In the genomic region with DNA sequence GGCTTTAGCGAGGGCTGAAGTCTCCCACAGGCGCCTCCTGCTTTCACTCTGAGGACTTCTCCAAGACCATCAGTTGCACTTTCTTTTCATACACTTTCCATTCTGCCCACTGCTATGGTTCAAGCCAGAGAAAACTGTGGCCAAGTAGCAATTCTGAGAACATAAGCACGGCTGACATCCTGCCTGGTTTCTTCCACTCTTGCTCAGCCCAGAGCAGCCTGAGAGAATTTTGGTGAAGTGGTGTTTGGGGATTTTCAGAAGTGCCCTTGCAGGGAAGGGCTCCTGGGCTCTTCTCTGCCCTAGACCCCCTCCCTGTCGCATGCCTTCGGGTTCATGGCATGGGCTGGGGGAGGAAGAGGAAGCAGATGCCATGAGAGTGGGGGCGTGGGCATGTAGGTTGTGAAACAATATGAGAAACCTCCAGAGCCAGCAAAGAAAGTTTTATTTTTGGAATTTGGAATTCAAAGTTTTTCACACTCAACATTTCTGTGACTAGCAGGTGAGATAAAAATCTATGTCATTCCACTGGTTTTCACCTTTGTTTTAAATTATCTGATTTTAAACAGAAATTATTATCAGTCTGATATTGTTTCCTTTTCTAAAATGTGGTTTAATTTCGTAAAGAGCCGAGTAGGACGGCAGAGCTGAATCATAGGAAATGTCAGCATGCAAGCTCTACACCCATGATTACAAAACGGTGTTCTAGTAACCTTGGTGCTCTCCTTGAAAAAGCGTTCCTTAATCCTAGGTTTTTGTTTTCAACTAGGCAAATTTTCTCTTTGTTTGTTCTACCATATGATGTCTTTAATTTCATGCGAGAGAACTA, we compare ENCODE assay signal across 9 cellular contexts. TPM values are rescaled to one million over a fixed set of nuclear protein-coding genes. Genes with fewer than 3 reads are reported as not detected.
A peak's percentile ranks its signal among the peaks of the same experiment; 100 is the strongest.
DNase-seq lines count a peak whose midpoint lies in the region; ATAC-seq and TF ChIP-seq lines count a peak whose summit lies in the region.
"Had no signal": no experiment of that assay in that cellular context is flagged by ENCODE, and none has a peak within 500 bp of the region (broad histone marks: within the 10 kb centered on the region; RNA-seq: fewer than 3 reads in every experiment).

No MANE protein-coding gene starts in this region.

- in situ Hi-C loops in transverse colon (cut with MboI; ENCODE audit: low pct_ligation_motif_present in 1 of 4, low pct_unique_long_range_greater_than_20kb in 1 of 4, low sequenced_read_pairs in 3 of 4): no loop called here

- H3K36me3 Mint-ChIP-seq in activated naive CD4-positive, alpha-beta T cell treated with anti-CD3 and anti-CD28 coated beads, Interleukin-2, amount 50 U/mL, for 72 hours: peaks cover 25 to 53% of the 10 kb centered on the region in 2 donors

- no peak for TF ChIP-seq EP300 in transverse colon (IDR thresholded peaks at IDR 0.05; ENCODE audit: low read depth)

- peaks cover 29 to 45% of the 10 kb centered on the region in 2 donors for H3K9me3 Mint-ChIP-seq in activated naive CD4-positive, alpha-beta T cell treated with anti-CD3 and anti-CD28 coated beads, Interleukin-2, amount 50 U/mL, for 72 hours

- H3K27me3 ChIP-seq in neutrophil: no peaks in the 10 kb centered on the region
- H3K27me3 ChIP-seq in transverse colon: no peaks in the 10 kb centered on the region

- peak overlapping the region; percentile 39 to 42 for H3K4me3 ChIP-seq in neutrophil (ENCODE audit: low read depth in 1 of 2, low read length in 1 of 2)
- H3K4me3 ChIP-seq in transverse colon: no peak overlapping the region
- H3K4me3 ChIP-seq: A549 had no signal

- TF ChIP-seq POLR2A in transverse colon (IDR thresholded peaks at IDR 0.05): no peak
- TF ChIP-seq POLR2A in GM18505 (IDR thresholded peaks at IDR 0.05; ENCODE audit: borderline replicate concordance, extremely low read depth, insufficient read depth, insufficient read length): no peak

- peak overlapping the region; percentile 88 to 89 for H3K27ac Mint-ChIP-seq in activated naive CD4-positive, alpha-beta T cell treated with anti-CD3 and anti-CD28 coated beads, Interleukin-2, amount 50 U/mL, for 72 hours

- peak overlapping the region; percentile 92 for H3K27ac ChIP-seq in neutrophil
- H3K27ac ChIP-seq in transverse colon: peak overlapping the region in 2 of 4 donors; percentile 18 to 23
- H3K27ac ChIP-seq: A549 had no signal

- intact Hi-C loops in transverse colon (cut with DNase I; ENCODE audit: low total_unique reads): no loop called here

- H3K4me1 ChIP-seq in neutrophil (ENCODE audit: control insufficient read depth in 1 of 2, insufficient read depth in 1 of 2, low read depth in 1 of 2, low read length in 1 of 2) (peaks cover 66 to 67% of the 10 kb centered on the region in 2 experiments), transverse colon (peaks cover 0 to 4% (median 1%) of the 10 kb centered on the region in 4 donors)

- WGBS in transverse colon (ENCODE audit: low coverage in 1 of 2), 2 donors: 70 to 86% methylated on average over 10 to 12 of the region's 12 CpGs

- H3K9me3 ChIP-seq in neutrophil (no peaks in the 10 kb centered on the region), transverse colon (peaks cover 0 to 3% of the 10 kb centered on the region in 2 donors)

- ATAC-seq in activated naive CD4-positive, alpha-beta T cell treated with anti-CD3 and anti-CD28 coated beads, Interleukin-2, amount 50 U/mL, for 72 hours: peak; percentile 87 to 89
- ATAC-seq in GM18505 (IDR thresholded peaks at IDR 0.05; ENCODE audit: unreplicated experiment): no peak
- ATAC-seq: A549 had no signal

- peak; percentile 15 to 23 for DNase-seq in activated CD4-positive, alpha-beta T cell treated with anti-CD3 and anti-CD28 coated beads for 24 hours (ENCODE audit: low read depth in 2 of 2)
- no peak for DNase-seq in activated CD4-positive, alpha-beta T cell treated with anti-CD3 and anti-CD28 coated beads for 1 hour
- peak; percentile 39 to 61 for DNase-seq in activated naive CD4-positive, alpha-beta T cell treated with anti-CD3 and anti-CD28 coated beads, Interleukin-2, amount 50 U/mL, for 72 hours (ENCODE audit: low spot score in 2 of 2)
- DNase-seq in transverse colon: peak; percentile 17
- no peak for DNase-seq in NCI-H526 (lab: John Stamatoyannopoulos, UW)
- DNase-seq in NCI-H526 treated with DMSO at 0.1 percent for 48 hours (lab: John Stamatoyannopoulos, UW): no peak

- H3K36me3 ChIP-seq in neutrophil (no peaks in the 10 kb centered on the region), transverse colon (no peaks in the 10 kb centered on the region)

- TF ChIP-seq CTCF in neutrophil (IDR thresholded peaks at IDR 0.05): no peak
- TF ChIP-seq CTCF in transverse colon (IDR thresholded peaks at IDR 0.05): no peak

RNA-seq across cellular contexts. Expression of a gene that starts 27.8 kb away (rescaled TPM):
- total RNA-seq in activated naive CD4-positive, alpha-beta T cell treated with anti-CD3 and anti-CD28 coated beads, Interleukin-2, amount 50 U/mL, for 72 hours: 10 to 100 TPM; 11.0 to 26.9 TPM
- total RNA-seq in transverse colon: 1 to 10 TPM in 2 of 4 donors, not detected in 2; 1.2 to 5.2 TPM

Comparison
In these comparisons a context has a peak if more than half of its experiments do, and no peak if none do; other contexts are left out.
1. DNase-seq: peak in activated CD4-positive, alpha-beta T cell treated with anti-CD3 and anti-CD28 coated beads for 24 hours (2 of 2), activated naive CD4-positive, alpha-beta T cell treated with anti-CD3 and anti-CD28 coated beads, Interleukin-2, amount 50 U/mL, for 72 hours (2 of 2) and transverse colon (single experiment); none in activated CD4-positive, alpha-beta T cell treated with anti-CD3 and anti-CD28 coated beads for 1 hour (single experiment), NCI-H526 (0 of 2) and NCI-H526 treated with DMSO at 0.1 percent for 48 hours (single experiment).
2. H3K4me3 ChIP-seq: peak in neutrophil (2 of 2); none in transverse colon (0 of 4).